27 cellular contexts compared by ENCODE assay signal in the genomic region with DNA sequence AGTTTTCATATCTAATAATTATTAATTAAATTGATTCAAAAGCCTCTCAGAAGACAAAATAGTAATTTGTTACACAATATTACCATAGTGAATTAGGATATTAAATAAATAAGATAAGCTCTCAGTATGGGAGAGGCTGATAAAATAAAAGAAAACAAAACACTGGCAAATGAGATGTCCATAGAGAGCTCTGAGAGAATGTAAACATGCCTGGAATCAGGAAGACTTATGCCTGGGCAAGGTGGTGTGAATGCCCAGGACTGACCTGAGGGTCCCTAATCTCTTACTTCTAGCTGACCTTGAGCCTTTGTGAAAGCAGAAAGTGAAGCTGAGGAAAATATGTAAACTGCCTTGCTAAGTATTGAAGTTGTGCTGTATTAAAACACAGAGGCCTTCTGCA.
"Had no signal": no experiment of that assay in that cellular context is flagged by ENCODE, and none has a peak within 500 bp of the region (broad histone marks: within the 10 kb centered on the region; RNA-seq: fewer than 3 reads in every experiment).

No MANE protein-coding gene starts in this region.

- ATAC-seq: activated CD4-positive, alpha-beta T cell treated with anti-CD3 and anti-CD28 coated beads for 36 hours; activated CD8-positive, alpha-beta memory T cell treated with anti-CD3 and anti-CD28 coated beads, Interleukin-2, amount 10 ng/mL, durations not matched to agents 7 days and 5 days; activated CD8-positive, alpha-beta T cell treated with anti-CD3 and anti-CD28 coated beads, Interleukin-2, amount 10 ng/mL, durations not matched to agents 7 days and 5 days; activated naive CD4-positive, alpha-beta T cell treated with anti-CD3 and anti-CD28 coated beads, Interleukin-2, amount 50 U/mL, for 72 hours; activated T-cell treated with anti-CD3 and anti-CD28 coated beads, Interleukin-2, amount 50 U/mL, for 72 hours; esophagus mucosa; left colon; natural killer cell had no signal

- H3K36me3 Mint-ChIP-seq: activated CD8-positive, alpha-beta memory T cell treated with anti-CD3 and anti-CD28 coated beads, Interleukin-2, amount 10 ng/mL, durations not matched to agents 7 days and 5 days; activated naive CD4-positive, alpha-beta T cell treated with anti-CD3 and anti-CD28 coated beads, Interleukin-2, amount 50 U/mL, for 72 hours; natural killer cell; neural progenitor cell had no signal

- H3K27me3 ChIP-seq: colonic mucosa, neural progenitor cell, right atrium auricular region, tibial nerve had no signal

- H3K4me1 ChIP-seq: colonic mucosa, right atrium auricular region had no signal

- H3K27me3 Mint-ChIP-seq: activated CD4-positive, alpha-beta T cell treated with anti-CD3 and anti-CD28 coated beads for 36 hours; activated CD8-positive, alpha-beta memory T cell treated with anti-CD3 and anti-CD28 coated beads, Interleukin-2, amount 10 ng/mL, durations not matched to agents 7 days and 5 days had no signal

- DNase-seq: activated CD4-positive, alpha-beta T cell treated with anti-CD3 and anti-CD28 coated beads for 36 hours; activated CD4-positive, CD25-positive, alpha-beta regulatory T cell; activated CD8-positive, alpha-beta memory T cell treated with anti-CD3 and anti-CD28 coated beads, Interleukin-2, amount 10 ng/mL, durations not matched to agents 7 days and 5 days; activated CD8-positive, alpha-beta T cell treated with anti-CD3 and anti-CD28 coated beads, Interleukin-2, amount 10 ng/mL, durations not matched to agents 7 days and 5 days; activated naive CD4-positive, alpha-beta T cell; activated T-cell treated with anti-CD3 and anti-CD28 coated beads, Interleukin-2, amount 50 U/mL, for 72 hours; anterior cingulate cortex; cerebellar nuclear complex; colonic mucosa; effector memory CD4-positive, alpha-beta T cell; foreskin fibroblast; head of caudate nucleus; hippocampal formation; immature natural killer cell; kidney; left colon; natural killer cell; stimulated activated CD4-positive, alpha-beta T cell treated with anti-CD3 and anti-CD28 coated beads, Interleukin-15, amount 100 ng/mL, for 24 hours; stimulated activated CD4-positive, alpha-beta T cell treated with anti-CD3 and anti-CD28 coated beads, Interleukin-2, amount 100 ng/mL, for 24 hours; stimulated activated naive CD4-positive, alpha-beta T cell; T-helper 1 cell had no signal

- H3K9me3 ChIP-seq: colonic mucosa, right atrium auricular region, tibial nerve had no signal

- H3K4me3 ChIP-seq: colonic mucosa, neural progenitor cell, right atrium auricular region, tibial nerve had no signal

- H3K27ac ChIP-seq: colonic mucosa, neural progenitor cell, right atrium auricular region, tibial nerve had no signal

- H3K4me1 Mint-ChIP-seq: activated CD4-positive, alpha-beta T cell treated with anti-CD3 and anti-CD28 coated beads for 36 hours; activated CD8-positive, alpha-beta memory T cell treated with anti-CD3 and anti-CD28 coated beads, Interleukin-2, amount 10 ng/mL, durations not matched to agents 7 days and 5 days; immature natural killer cell; natural killer cell had no signal

- H3K4me3 Mint-ChIP-seq: activated CD4-positive, alpha-beta T cell treated with anti-CD3 and anti-CD28 coated beads for 36 hours; activated CD8-positive, alpha-beta memory T cell treated with anti-CD3 and anti-CD28 coated beads, Interleukin-2, amount 10 ng/mL, durations not matched to agents 7 days and 5 days; activated CD8-positive, alpha-beta T cell treated with anti-CD3 and anti-CD28 coated beads, Interleukin-2, amount 10 ng/mL, durations not matched to agents 7 days and 5 days; activated T-cell treated with anti-CD3 and anti-CD28 coated beads, Interleukin-2, amount 50 U/mL, for 72 hours; immature natural killer cell; natural killer cell; neural progenitor cell; T-helper 2 cell treated with Interferon-gamma antibody and Interleukin-4, amounts not matched to agents 5 μg/mL and 100 μg/mL, for 36 hours had no signal

- H3K36me3 ChIP-seq: colonic mucosa, neural progenitor cell, right atrium auricular region, tibial nerve had no signal

- H3K27ac Mint-ChIP-seq: activated CD4-positive, alpha-beta T cell treated with anti-CD3 and anti-CD28 coated beads for 36 hours; activated CD8-positive, alpha-beta memory T cell treated with anti-CD3 and anti-CD28 coated beads, Interleukin-2, amount 10 ng/mL, durations not matched to agents 7 days and 5 days; activated CD8-positive, alpha-beta T cell treated with anti-CD3 and anti-CD28 coated beads, Interleukin-2, amount 10 ng/mL, durations not matched to agents 7 days and 5 days; activated T-cell treated with anti-CD3 and anti-CD28 coated beads, Interleukin-2, amount 50 U/mL, for 72 hours; immature natural killer cell; natural killer cell; neural progenitor cell; T-helper 2 cell treated with Interferon-gamma antibody and Interleukin-4, amounts not matched to agents 5 μg/mL and 100 μg/mL, for 36 hours had no signal
